In genomic region chr4:119240128-119240527, GRCh38 we compare ENCODE assay signal across 1 cellular context.
TF ChIP-seq lines count a peak whose summit lies in the region.

No MANE protein-coding gene starts in this region.

TF ChIP-seq in K562, 482 proteins besides CTCF, POLR2A, EP300 and RAD21 (continued from another document):
- TF ChIP-seq PBX2 (CRISPR knock-in tag; IDR thresholded peaks at IDR 0.05; ENCODE audit: low read depth) = no peak
- no peak for TF ChIP-seq PBX2 (tag; conservative IDR thresholded peaks at IDR 0.05; ENCODE audit: low read depth)
- TF ChIP-seq CBX8 (IDR thresholded peaks at IDR 0.05; ENCODE audit: borderline replicate concordance, extremely low read depth, low read depth, low read length, poor library complexity, severe bottlenecking) = no peak
- no peak for TF ChIP-seq ZNF239 (CRISPR knock-in tag; IDR thresholded peaks at IDR 0.05)
- no peak for TF ChIP-seq BCOR (IDR thresholded peaks at IDR 0.05)
- TF ChIP-seq, protein P1, sequence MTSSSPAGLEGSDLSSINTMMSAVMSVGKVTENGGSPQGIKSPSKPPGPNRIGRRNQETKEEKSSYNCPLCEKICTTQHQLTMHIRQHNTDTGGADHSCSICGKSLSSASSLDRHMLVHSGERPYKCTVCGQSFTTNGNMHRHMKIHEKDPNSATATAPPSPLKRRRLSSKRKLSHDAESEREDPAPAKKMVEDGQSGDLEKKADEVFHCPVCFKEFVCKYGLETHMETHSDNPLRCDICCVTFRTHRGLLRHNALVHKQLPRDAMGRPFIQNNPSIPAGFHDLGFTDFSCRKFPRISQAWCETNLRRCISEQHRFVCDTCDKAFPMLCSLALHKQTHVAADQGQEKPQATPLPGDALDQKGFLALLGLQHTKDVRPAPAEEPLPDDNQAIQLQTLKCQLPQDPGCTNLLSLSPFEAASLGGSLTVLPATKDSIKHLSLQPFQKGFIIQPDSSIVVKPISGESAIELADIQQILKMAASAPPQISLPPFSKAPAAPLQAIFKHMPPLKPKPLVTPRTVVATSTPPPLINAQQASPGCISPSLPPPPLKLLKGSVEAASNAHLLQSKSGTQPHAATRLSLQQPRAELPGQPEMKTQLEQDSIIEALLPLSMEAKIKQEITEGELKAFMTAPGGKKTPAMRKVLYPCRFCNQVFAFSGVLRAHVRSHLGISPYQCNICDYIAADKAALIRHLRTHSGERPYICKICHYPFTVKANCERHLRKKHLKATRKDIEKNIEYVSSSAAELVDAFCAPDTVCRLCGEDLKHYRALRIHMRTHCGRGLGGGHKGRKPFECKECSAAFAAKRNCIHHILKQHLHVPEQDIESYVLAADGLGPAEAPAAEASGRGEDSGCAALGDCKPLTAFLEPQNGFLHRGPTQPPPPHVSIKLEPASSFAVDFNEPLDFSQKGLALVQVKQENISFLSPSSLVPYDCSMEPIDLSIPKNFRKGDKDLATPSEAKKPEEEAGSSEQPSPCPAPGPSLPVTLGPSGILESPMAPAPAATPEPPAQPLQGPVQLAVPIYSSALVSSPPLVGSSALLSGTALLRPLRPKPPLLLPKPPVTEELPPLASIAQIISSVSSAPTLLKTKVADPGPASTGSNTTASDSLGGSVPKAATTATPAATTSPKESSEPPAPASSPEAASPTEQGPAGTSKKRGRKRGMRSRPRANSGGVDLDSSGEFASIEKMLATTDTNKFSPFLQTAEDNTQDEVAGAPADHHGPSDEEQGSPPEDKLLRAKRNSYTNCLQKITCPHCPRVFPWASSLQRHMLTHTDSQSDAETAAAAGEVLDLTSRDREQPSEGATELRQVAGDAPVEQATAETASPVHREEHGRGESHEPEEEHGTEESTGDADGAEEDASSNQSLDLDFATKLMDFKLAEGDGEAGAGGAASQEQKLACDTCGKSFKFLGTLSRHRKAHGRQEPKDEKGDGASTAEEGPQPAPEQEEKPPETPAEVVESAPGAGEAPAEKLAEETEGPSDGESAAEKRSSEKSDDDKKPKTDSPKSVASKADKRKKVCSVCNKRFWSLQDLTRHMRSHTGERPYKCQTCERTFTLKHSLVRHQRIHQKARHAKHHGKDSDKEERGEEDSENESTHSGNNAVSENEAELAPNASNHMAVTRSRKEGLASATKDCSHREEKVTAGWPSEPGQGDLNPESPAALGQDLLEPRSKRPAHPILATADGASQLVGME (CRISPR knock-in tag; IDR thresholded peaks at IDR 0.05) = no peak
- TF ChIP-seq SETDB1 (IDR thresholded peaks at IDR 0.05; ENCODE audit: low read length) = no peak
- TF ChIP-seq ZNF165 (CRISPR knock-in tag; IDR thresholded peaks at IDR 0.05; ENCODE audit: borderline replicate concordance) = no peak
- no peak for TF ChIP-seq NFIX (CRISPR knock-in tag; IDR thresholded peaks at IDR 0.05; ENCODE audit: low read depth)
- no peak for TF ChIP-seq ZMIZ1 (IDR thresholded peaks at IDR 0.05; ENCODE audit: low read depth in 2 of 2, low read length in 2 of 2)
- TF ChIP-seq, protein P2, sequence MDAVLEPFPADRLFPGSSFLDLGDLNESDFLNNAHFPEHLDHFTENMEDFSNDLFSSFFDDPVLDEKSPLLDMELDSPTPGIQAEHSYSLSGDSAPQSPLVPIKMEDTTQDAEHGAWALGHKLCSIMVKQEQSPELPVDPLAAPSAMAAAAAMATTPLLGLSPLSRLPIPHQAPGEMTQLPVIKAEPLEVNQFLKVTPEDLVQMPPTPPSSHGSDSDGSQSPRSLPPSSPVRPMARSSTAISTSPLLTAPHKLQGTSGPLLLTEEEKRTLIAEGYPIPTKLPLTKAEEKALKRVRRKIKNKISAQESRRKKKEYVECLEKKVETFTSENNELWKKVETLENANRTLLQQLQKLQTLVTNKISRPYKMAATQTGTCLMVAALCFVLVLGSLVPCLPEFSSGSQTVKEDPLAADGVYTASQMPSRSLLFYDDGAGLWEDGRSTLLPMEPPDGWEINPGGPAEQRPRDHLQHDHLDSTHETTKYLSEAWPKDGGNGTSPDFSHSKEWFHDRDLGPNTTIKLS (IDR thresholded peaks at IDR 0.05; ENCODE audit: borderline replicate concordance, low read depth) = no peak
- TF ChIP-seq MAFG (tag; conservative IDR thresholded peaks at IDR 0.05) = no peak
- TF ChIP-seq, protein P3, sequence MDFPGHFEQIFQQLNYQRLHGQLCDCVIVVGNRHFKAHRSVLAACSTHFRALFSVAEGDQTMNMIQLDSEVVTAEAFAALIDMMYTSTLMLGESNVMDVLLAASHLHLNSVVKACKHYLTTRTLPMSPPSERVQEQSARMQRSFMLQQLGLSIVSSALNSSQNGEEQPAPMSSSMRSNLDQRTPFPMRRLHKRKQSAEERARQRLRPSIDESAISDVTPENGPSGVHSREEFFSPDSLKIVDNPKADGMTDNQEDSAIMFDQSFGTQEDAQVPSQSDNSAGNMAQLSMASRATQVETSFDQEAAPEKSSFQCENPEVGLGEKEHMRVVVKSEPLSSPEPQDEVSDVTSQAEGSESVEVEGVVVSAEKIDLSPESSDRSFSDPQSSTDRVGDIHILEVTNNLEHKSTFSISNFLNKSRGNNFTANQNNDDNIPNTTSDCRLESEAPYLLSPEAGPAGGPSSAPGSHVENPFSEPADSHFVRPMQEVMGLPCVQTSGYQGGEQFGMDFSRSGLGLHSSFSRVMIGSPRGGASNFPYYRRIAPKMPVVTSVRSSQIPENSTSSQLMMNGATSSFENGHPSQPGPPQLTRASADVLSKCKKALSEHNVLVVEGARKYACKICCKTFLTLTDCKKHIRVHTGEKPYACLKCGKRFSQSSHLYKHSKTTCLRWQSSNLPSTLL (IDR thresholded peaks at IDR 0.05) = no peak
- TF ChIP-seq SREBF1 (IDR thresholded peaks at IDR 0.05; ENCODE audit: borderline replicate concordance, low read depth, low read length) = no peak
- TF ChIP-seq ZBTB17 (CRISPR knock-in tag; IDR thresholded peaks at IDR 0.05) = no peak
- no peak for TF ChIP-seq ZNF354B (CRISPR knock-in tag; IDR thresholded peaks at IDR 0.05)
